Comparison of ENCODE assay signal across 9 cellular contexts in the genomic region with DNA sequence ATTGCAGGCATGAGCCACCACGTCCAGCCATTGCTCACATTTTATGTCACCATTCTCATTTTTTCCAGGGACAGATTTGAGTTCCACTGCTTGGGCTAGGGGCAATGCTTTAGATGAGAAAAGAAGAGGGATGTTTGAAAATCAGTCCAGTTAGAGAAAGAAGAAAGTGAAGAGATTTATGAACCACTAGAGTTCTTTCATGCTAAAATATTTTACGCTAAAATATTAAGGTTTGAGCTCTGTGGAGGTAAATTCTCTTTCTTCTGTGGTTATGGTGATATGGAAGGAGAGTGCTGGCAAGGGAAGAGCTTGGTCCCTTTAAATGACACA. TPM values are rescaled to one million over a fixed set of nuclear protein-coding genes. Genes with fewer than 3 reads are reported as not detected.
DNase-seq lines count a peak whose midpoint lies in the region; ATAC-seq and TF ChIP-seq lines count a peak whose summit lies in the region.
"Had no signal": no experiment of that assay in that cellular context is flagged by ENCODE, and none has a peak within 500 bp of the region (broad histone marks: within the 10 kb centered on the region; RNA-seq: fewer than 3 reads in every experiment).

No MANE protein-coding gene starts in this region.

- no peak overlapping the region for H3K4ac ChIP-seq in H9 (ENCODE audit: low read depth, low read length)

- H2BK12ac ChIP-seq in H9 (ENCODE audit: insufficient read length, low read depth, low read length), result no peak overlapping the region

- no peak for ATAC-seq in HG03139 (IDR thresholded peaks at IDR 0.05; ENCODE audit: unreplicated experiment)

- H2BK15ac ChIP-seq in H9 (ENCODE audit: low read depth, low read length), result no peak overlapping the region

- DNase-seq in H9, result no peak
- no peak for DNase-seq in ascending aorta (ENCODE audit: low spot score in 2 of 2)
- DNase-seq in immature natural killer cell, result no peak
- no peak for DNase-seq in ureter (ENCODE audit: low spot score)
- no peak for DNase-seq in stimulated activated CD4-positive, alpha-beta T cell treated with anti-CD3 and anti-CD28 coated beads, Interleukin-2, amount 100 ng/mL, for 24 hours
- no peak for DNase-seq in DMS153 treated with DMSO at 0.1 percent for 48 hours (lab: John Stamatoyannopoulos, UW; ENCODE audit: unreplicated experiment)
- DNase-seq: DMS79 treated with DMSO at 0.1 percent for 48 hours had no signal

- H3K9me3 Mint-ChIP-seq in H9 (no peaks in the 10 kb centered on the region), immature natural killer cell (no peaks in the 10 kb centered on the region)

- no peak overlapping the region for H3K27ac Mint-ChIP-seq in H9
- peak overlapping the region in 1 of 6 donors; percentile 23 for H3K27ac Mint-ChIP-seq in immature natural killer cell

- intact Hi-C loops in ascending aorta (cut with DNase I), result no loop called here

- H3K79me1 ChIP-seq in H9 (ENCODE audit: insufficient read depth, low read depth, low read length, poor library complexity, severe bottlenecking), result no peaks in the 10 kb centered on the region

- H3K14ac ChIP-seq in H9 (ENCODE audit: insufficient read depth, low read length), result no peak overlapping the region

- H3K36me3 ChIP-seq in ascending aorta, result no peaks in the 10 kb centered on the region

- H2BK120ac ChIP-seq in H9 (ENCODE audit: low read depth, low read length, poor library complexity, severe bottlenecking), result no peak overlapping the region

- peaks cover 7% of the 10 kb centered on the region; the same call in 1 of the 2 replicates for H3K4me1 ChIP-seq in H9 (ENCODE audit: insufficient read depth, low read length)
- H3K4me1 ChIP-seq in ascending aorta, result peaks cover 0 to 3% of the 10 kb centered on the region in 2 donors

- H3K27ac ChIP-seq in H9 (ENCODE audit: insufficient read length, low read depth, low read length) (no peak overlapping the region), ascending aorta (no peak overlapping the region), skin epidermis (peak overlapping the region in 1 of 21 experiments; percentile 43)

- no peak overlapping the region for H2BK20ac ChIP-seq in H9 (ENCODE audit: low read depth, low read length, poor library complexity, severe bottlenecking)

- no peak for TF ChIP-seq CTCF in H9 (conservative IDR thresholded peaks at IDR 0.05)
- no peak for TF ChIP-seq CTCF in ascending aorta (IDR thresholded peaks at IDR 0.05)

- no peak overlapping the region for H4K5ac ChIP-seq in H9 (ENCODE audit: insufficient read length, low read depth, low read length)

- no peak overlapping the region for H2AK5ac ChIP-seq in H9 (ENCODE audit: insufficient read length, low read length)

- no peaks in the 10 kb centered on the region; a peak in 1 of 7 replicates for H3K36me3 Mint-ChIP-seq in H9 (ENCODE audit: insufficient read depth in 1 of 3, low read depth in 3 of 3)
- no peaks in the 10 kb centered on the region for H3K36me3 Mint-ChIP-seq in immature natural killer cell

- H3K27me3 Mint-ChIP-seq in H9 (ENCODE audit: low read depth), result peaks cover 3% of the 10 kb centered on the region
- peaks cover 0 to 10% (median 2%) of the 10 kb centered on the region in 3 donors for H3K27me3 Mint-ChIP-seq in immature natural killer cell (ENCODE audit: low read depth in 3 of 3)

- H3K79me2 ChIP-seq in H9 (ENCODE audit: insufficient read depth, low read length), result no peaks in the 10 kb centered on the region

- H2BK5ac ChIP-seq in H9 (ENCODE audit: insufficient read length, low read length), result no peak overlapping the region

- H2AFZ ChIP-seq in H9 (ENCODE audit: low read length), result peak overlapping the region; percentile 26

- no peak overlapping the region for H3K56ac ChIP-seq in H9 (ENCODE audit: insufficient read length, low read depth, low read length)

- H4K8ac ChIP-seq in H9 (replicated peaks; ENCODE audit: insufficient read length, low read depth, low read length), result no peak overlapping the region

- WGBS in H9 (ENCODE audit: extremely low coverage, insufficient read length, low lambda C conversion rate), result no CpG with 5 or more reads among the region's 2 CpGs

- H4K20me1 ChIP-seq in H9 (ENCODE audit: control insufficient read depth, insufficient read depth, insufficient read length), result no peaks in the 10 kb centered on the region

- peak overlapping the region; percentile 1 for H3K4me2 ChIP-seq in H9 (ENCODE audit: insufficient read depth, insufficient read length, low read length)

- no peaks in the 10 kb centered on the region for H3K27me3 ChIP-seq in H9 (ENCODE audit: insufficient read depth, low read length)
- no peaks in the 10 kb centered on the region for H3K27me3 ChIP-seq in ascending aorta

- H3K23ac ChIP-seq in H9 (ENCODE audit: insufficient read length, low read depth, low read length), result no peak overlapping the region

- H4K91ac ChIP-seq in H9 (ENCODE audit: insufficient read length, low read depth, low read length), result no peak overlapping the region

- H3K4me3 Mint-ChIP-seq in H9, result peak overlapping the region in 1 of 2 experiments; percentile 51; a peak in 2 of 5 replicates
- H3K4me3 Mint-ChIP-seq in immature natural killer cell, result peak overlapping the region; percentile 33 to 71 (median 63)

- no peak overlapping the region for H3K18ac ChIP-seq in H9 (ENCODE audit: insufficient read length, low read depth, low read length)

- H3K9me3 ChIP-seq in H9 (ENCODE audit: control insufficient read depth, low read depth, low read length), result no peaks in the 10 kb centered on the region
- H3K9me3 ChIP-seq in ascending aorta, result no peaks in the 10 kb centered on the region

- H3K4me1 Mint-ChIP-seq in H9 (peaks cover 25% of the 10 kb centered on the region in 2 experiments), immature natural killer cell (peaks cover 7 to 8% of the 10 kb centered on the region in 2 donors)

- H3K4me3 ChIP-seq in ascending aorta (peak overlapping the region; percentile 34 to 57), skin epidermis (peak overlapping the region in 5 of 7 experiments; percentile 13 to 35 (median 21))

- H3K9ac ChIP-seq in H9 (ENCODE audit: extremely low read depth, insufficient read length, low read length), result no peak overlapping the region

- H3T11ph ChIP-seq in H9 (ENCODE audit: low read length), result no peak overlapping the region

- H3K23me2 ChIP-seq in H9 (ENCODE audit: insufficient read length, low read depth, low read length, poor library complexity, severe bottlenecking), result no peaks in the 10 kb centered on the region

RNA-seq across cellular contexts. Expression of gene CFL2, which starts 21.5 kb away (rescaled TPM):
- total RNA-seq in H9 (2021) (13.9 and 14.2 TPM in 2 replicates), ascending aorta (49.0 TPM), ureter (56.7 TPM)
- 10 to 100 TPM in 2 of 3 donors, 1 to 10 TPM in 1; 9.2 to 16.1 (median 13.2) TPM for polyA plus RNA-seq in immature natural killer cell
